ENCODE assay signal across 9 cellular contexts in the genomic region with DNA sequence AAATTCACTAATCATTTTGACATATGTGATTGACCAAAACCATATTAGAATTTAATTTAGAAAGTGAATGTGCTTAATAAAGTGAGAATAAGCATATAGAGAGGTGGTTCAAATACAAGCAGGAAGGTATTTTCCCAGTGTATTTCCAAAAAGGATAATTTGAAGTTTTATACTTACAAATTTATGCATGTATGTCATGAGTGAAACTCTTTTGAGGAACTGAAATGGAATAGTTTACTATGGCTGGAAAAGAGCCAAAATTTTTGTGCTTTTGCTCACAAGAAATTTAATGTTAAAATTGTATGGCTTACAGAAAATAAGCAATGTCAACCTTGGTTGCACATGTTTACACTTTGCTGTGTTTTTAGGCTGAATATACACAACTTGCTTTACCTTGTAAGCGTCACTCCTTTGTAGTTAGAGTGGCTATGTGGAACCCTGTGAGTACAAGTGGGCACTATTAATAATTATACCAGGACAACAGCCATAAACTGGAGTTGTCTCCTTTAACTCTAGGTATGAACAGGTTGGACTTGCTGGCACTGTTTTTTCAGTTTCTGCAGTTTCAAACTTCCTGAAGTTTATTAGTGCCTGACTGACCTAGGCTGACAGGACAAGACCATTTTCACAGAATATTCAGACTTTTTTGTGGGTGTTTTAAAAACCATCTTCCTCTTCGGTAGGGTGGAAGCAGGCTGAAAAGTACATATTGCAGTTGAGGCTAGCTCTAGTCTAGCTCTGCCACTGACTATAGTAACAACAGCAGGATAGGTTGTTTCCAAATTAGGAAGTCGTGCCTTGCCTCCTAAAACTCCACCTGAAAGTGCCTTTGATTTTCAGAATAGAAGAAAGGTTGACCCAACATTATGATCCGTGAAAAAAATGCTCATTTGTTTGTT. TPM values are rescaled to one million over a fixed set of nuclear protein-coding genes. Genes with fewer than 3 reads are reported as not detected.
A peak's percentile ranks its signal among the peaks of the same experiment; 100 is the strongest.
DNase-seq lines count a peak whose midpoint lies in the region; ATAC-seq, FAIRE-seq and TF ChIP-seq lines count a peak whose summit lies in the region.
"Had no signal": no experiment of that assay in that cellular context is flagged by ENCODE, and none has a peak within 500 bp of the region (broad histone marks: within the 10 kb centered on the region; RNA-seq: fewer than 3 reads in every experiment).

No MANE protein-coding gene starts in this region.

- TF ChIP-seq CTCF in breast epithelium (IDR thresholded peaks at IDR 0.05), result no peak
- no peak for TF ChIP-seq CTCF in ovary (IDR thresholded peaks at IDR 0.05)
- TF ChIP-seq CTCF in D721Med (IDR thresholded peaks at IDR 0.05; ENCODE audit: insufficient read depth, missing control alignments), result no peak

- H3K4me3 ChIP-seq in breast epithelium, result peak overlapping the region in 1 of 3 donors; percentile 3
- H3K4me3 ChIP-seq in ovary, result no peak overlapping the region

- H3K36me3 Mint-ChIP-seq in activated CD4-positive, alpha-beta T cell treated with anti-CD3 and anti-CD28 coated beads, Interleukin-2, amount 10 ng/mL, durations not matched to agents 24 days and 14 days (ENCODE audit: low read depth), result peaks cover 2% of the 10 kb centered on the region
- H3K36me3 Mint-ChIP-seq in stimulated activated effector memory CD8-positive, alpha-beta T cell treated with anti-CD3 and anti-CD28 coated beads, Interleukin-12 subunit alpha, Interleukin-12 subunit beta, amount 100 ng/mL, for 72 hours, result peaks cover 8% of the 10 kb centered on the region

- no peak for DNase-seq in activated CD4-positive, alpha-beta T cell treated with anti-CD3 and anti-CD28 coated beads, Interleukin-2, amount 10 ng/mL, durations not matched to agents 24 days and 14 days
- no peak for DNase-seq in activated CD4-positive, alpha-beta T cell treated with anti-CD3 and anti-CD28 coated beads for 1 hour
- DNase-seq in breast epithelium (ENCODE audit: low spot score in 2 of 2) (no peak), ovary (no peak), D721Med (ENCODE audit: insufficient read length, low spot score) (no peak)
- no peak for DNase-seq in stimulated activated effector memory CD8-positive, alpha-beta T cell treated with anti-CD3 and anti-CD28 coated beads, Interleukin-12 subunit alpha, Interleukin-12 subunit beta, amount 100 ng/mL, for 72 hours (ENCODE audit: low spot score in 2 of 2)
- DNase-seq: SIG-M5 had no signal

- H3K36me3 ChIP-seq in breast epithelium, result no peaks in the 10 kb centered on the region
- no peaks in the 10 kb centered on the region for H3K36me3 ChIP-seq in ovary

- FAIRE-seq in D721Med (lab: Jason Lieb, UNC), result no peak

- H3K27ac ChIP-seq in breast epithelium, result peak overlapping the region; percentile 29 to 66
- no peak overlapping the region for H3K27ac ChIP-seq in ovary

- no peaks in the 10 kb centered on the region for H3K9me3 Mint-ChIP-seq in activated CD4-positive, alpha-beta T cell treated with anti-CD3 and anti-CD28 coated beads, Interleukin-2, amount 10 ng/mL, durations not matched to agents 24 days and 14 days
- no peaks in the 10 kb centered on the region for H3K9me3 Mint-ChIP-seq in stimulated activated effector memory CD8-positive, alpha-beta T cell treated with anti-CD3 and anti-CD28 coated beads, Interleukin-12 subunit alpha, Interleukin-12 subunit beta, amount 100 ng/mL, for 72 hours

- peak overlapping the region; percentile 75 for H3K4me3 Mint-ChIP-seq in activated CD4-positive, alpha-beta T cell treated with anti-CD3 and anti-CD28 coated beads, Interleukin-2, amount 10 ng/mL, durations not matched to agents 24 days and 14 days
- H3K4me3 Mint-ChIP-seq in stimulated activated effector memory CD8-positive, alpha-beta T cell treated with anti-CD3 and anti-CD28 coated beads, Interleukin-12 subunit alpha, Interleukin-12 subunit beta, amount 100 ng/mL, for 72 hours, result peak overlapping the region; percentile 50

- peak overlapping the region; percentile 74 for H3K27ac Mint-ChIP-seq in activated CD4-positive, alpha-beta T cell treated with anti-CD3 and anti-CD28 coated beads, Interleukin-2, amount 10 ng/mL, durations not matched to agents 24 days and 14 days
- no peak overlapping the region for H3K27ac Mint-ChIP-seq in stimulated activated effector memory CD8-positive, alpha-beta T cell treated with anti-CD3 and anti-CD28 coated beads, Interleukin-12 subunit alpha, Interleukin-12 subunit beta, amount 100 ng/mL, for 72 hours

- 57 to 64% (median 59%) methylated on average over 4 of the region's 4 CpGs for WGBS in ovary, 3 donors

- no peak for TF ChIP-seq EP300 in ovary (IDR thresholded peaks at IDR 0.05)

- intact Hi-C loops in activated CD4-positive, alpha-beta T cell treated with anti-CD3 and anti-CD28 coated beads, Interleukin-2, amount 10 ng/mL, durations not matched to agents 24 days and 14 days (cut with micrococcal nuclease), result no loop called here
- intact Hi-C loops in breast epithelium (cut with DNase I; ENCODE audit: low total_unique reads) (no loop called here), ovary (cut with DNase I) (no loop called here)

- H3K4me1 Mint-ChIP-seq in activated CD4-positive, alpha-beta T cell treated with anti-CD3 and anti-CD28 coated beads, Interleukin-2, amount 10 ng/mL, durations not matched to agents 24 days and 14 days, result peaks cover 40% of the 10 kb centered on the region
- peaks cover 32% of the 10 kb centered on the region for H3K4me1 Mint-ChIP-seq in stimulated activated effector memory CD8-positive, alpha-beta T cell treated with anti-CD3 and anti-CD28 coated beads, Interleukin-12 subunit alpha, Interleukin-12 subunit beta, amount 100 ng/mL, for 72 hours

- no peaks in the 10 kb centered on the region for H3K27me3 ChIP-seq in breast epithelium
- peaks cover 3% of the 10 kb centered on the region for H3K27me3 ChIP-seq in ovary

- peaks cover 43% of the 10 kb centered on the region for H3K27me3 Mint-ChIP-seq in activated CD4-positive, alpha-beta T cell treated with anti-CD3 and anti-CD28 coated beads, Interleukin-2, amount 10 ng/mL, durations not matched to agents 24 days and 14 days

- peak; percentile 55 for ATAC-seq in HG03342 (IDR thresholded peaks at IDR 0.05; ENCODE audit: unreplicated experiment)
- no peak for ATAC-seq in stimulated activated effector memory CD8-positive, alpha-beta T cell treated with anti-CD3 and anti-CD28 coated beads, Interleukin-12 subunit alpha, Interleukin-12 subunit beta, amount 100 ng/mL, for 72 hours
- ATAC-seq in HG02571 (IDR thresholded peaks at IDR 0.05; ENCODE audit: unreplicated experiment), result no peak

- TF ChIP-seq POLR2A in breast epithelium (IDR thresholded peaks at IDR 0.05) (no peak), ovary (IDR thresholded peaks at IDR 0.05) (no peak)

- H3K4me1 ChIP-seq in breast epithelium (peaks cover 0 to 6% of the 10 kb centered on the region in 2 donors), ovary (ENCODE audit: insufficient read depth) (no peaks in the 10 kb centered on the region)

- H3K9me3 ChIP-seq in breast epithelium (no peaks in the 10 kb centered on the region), ovary (no peaks in the 10 kb centered on the region)

RNA-seq across cellular contexts. Expression of a gene that starts 6.0 kb away (rescaled TPM):
- total RNA-seq in activated CD4-positive, alpha-beta T cell treated with anti-CD3 and anti-CD28 coated beads, Interleukin-2, amount 10 ng/mL, durations not matched to agents 24 days and 14 days, result 40.8 and 42.2 TPM in 2 replicates
- total RNA-seq in breast epithelium, result 100 to 1,000 TPM in 2 of 3 donors, 10 to 100 TPM in 1; 93.1 to 292 (median 170) TPM
- 100 to 1,000 TPM in 4 of 7 donors, 10 to 100 TPM in 3; 68.7 to 266 (median 107) TPM for total RNA-seq in ovary
- 10 to 100 TPM; 24.4 to 50.6 TPM for polyA plus RNA-seq in ovary

Comparison
In these comparisons a context has a peak if more than half of its experiments do, and no peak if none do; other contexts are left out.
1. H3K27ac ChIP-seq: peak in breast epithelium (2 of 2); none in ovary (0 of 2).